8 cellular contexts compared by ENCODE assay signal in the genomic region with DNA sequence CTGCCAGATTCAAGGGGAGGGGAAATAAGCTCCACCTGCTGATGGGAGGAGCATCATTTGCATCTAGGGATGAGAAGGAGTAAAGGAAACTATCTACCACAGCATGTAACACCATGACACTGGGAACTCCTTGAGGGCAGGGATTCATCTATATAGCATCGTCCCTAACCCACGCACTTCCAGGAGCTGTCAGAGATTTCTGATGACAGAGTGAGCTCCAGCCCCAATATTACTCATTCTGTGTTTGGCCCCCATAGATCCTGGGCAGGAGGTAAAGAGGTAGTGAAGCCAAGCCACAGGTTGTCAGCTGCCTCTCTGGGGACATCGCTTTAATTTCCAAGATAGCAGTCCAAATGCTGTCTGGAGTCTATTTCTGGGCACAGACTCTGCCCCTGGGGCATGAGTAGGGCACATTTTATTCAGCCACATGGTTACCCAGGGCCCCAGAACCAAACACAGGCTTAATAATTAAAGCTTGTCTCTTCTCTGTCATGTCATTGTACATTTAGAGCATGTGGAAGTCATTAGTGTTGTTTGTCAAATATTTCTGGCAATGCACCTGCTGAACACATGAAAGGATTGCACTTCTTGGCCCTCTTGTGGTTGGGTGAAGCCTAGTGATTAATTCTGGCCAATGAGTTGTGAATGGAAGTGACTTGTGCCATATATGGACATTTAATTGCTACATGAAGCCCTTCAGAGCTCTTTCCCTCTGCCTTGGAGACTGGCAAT.
DNase-seq lines count a peak whose midpoint lies in the region; ATAC-seq lines count a peak whose summit lies in the region.
"Had no signal": no experiment of that assay in that cellular context is flagged by ENCODE, and none has a peak within 500 bp of the region (broad histone marks: within the 10 kb centered on the region; RNA-seq: fewer than 3 reads in every experiment).

No MANE protein-coding gene starts in this region.

- DNase-seq in NCI-H1436 (lab: John Stamatoyannopoulos, UW) = peak; percentile 79
- peak; percentile 44 for DNase-seq in SK-N-DZ (ENCODE audit: low spot score)
- peak; percentile 27 for DNase-seq in retina
- DNase-seq: WERI-Rb-1 had no signal

- ATAC-seq in GM19468 (IDR thresholded peaks at IDR 0.05; ENCODE audit: extremely low read depth, unreplicated experiment) (peak; percentile 18), GM21737 (IDR thresholded peaks at IDR 0.05; ENCODE audit: unreplicated experiment) (no peak), HG03159 (IDR thresholded peaks at IDR 0.05; ENCODE audit: unreplicated experiment) (no peak), GM19395 (IDR thresholded peaks at IDR 0.05; ENCODE audit: unreplicated experiment) (no peak)

Comparison
In these comparisons a context has a peak if more than half of its experiments do, and no peak if none do; other contexts are left out.
1. DNase-seq: peak in every context shown above with its lines; median percentile 79 in NCI-H1436; 44 in SK-N-DZ; 27 in retina.